19 cellular contexts compared by ENCODE assay signal in the genomic region with DNA sequence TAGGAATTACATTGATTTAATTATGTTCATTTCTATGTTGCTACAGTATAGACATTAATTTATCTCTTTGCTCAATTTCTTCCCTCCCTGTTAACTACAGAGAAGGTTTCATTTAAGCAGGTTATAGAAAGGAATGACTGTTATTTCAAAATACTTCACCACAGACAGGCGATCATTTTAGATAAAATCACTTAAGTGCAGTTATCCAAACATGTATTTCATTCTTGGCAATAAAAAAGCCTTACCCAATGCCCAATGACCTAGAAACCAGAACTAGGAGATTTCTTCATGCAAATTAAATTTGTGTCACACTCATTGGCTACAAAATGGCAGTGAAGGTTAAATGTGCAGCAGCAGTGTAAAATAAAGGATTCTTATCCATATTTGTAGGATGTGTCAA.
A peak's percentile ranks its signal among the peaks of the same experiment; 100 is the strongest.
DNase-seq lines count a peak whose midpoint lies in the region; ATAC-seq and TF ChIP-seq lines count a peak whose summit lies in the region.
"Had no signal": no experiment of that assay in that cellular context is flagged by ENCODE, and none has a peak within 500 bp of the region (broad histone marks: within the 10 kb centered on the region; RNA-seq: fewer than 3 reads in every experiment).

No MANE protein-coding gene starts in this region.

- H2AK9ac ChIP-seq in IMR-90 (replicated peaks; ENCODE audit: low read depth, low read length, poor library complexity), result no peak overlapping the region

- H3K9ac ChIP-seq in IMR-90 (ENCODE audit: low read depth, low read length) (no peak overlapping the region), colonic mucosa (ENCODE audit: low read depth in 2 of 2, low read length in 2 of 2) (no peak overlapping the region)
- H3K9ac ChIP-seq: BLaER1 treated with 17β-estradiol and CSF1 and Interleukin-3, amounts not matched to agents 10 nM and 100 nM had no signal

- no peaks in the 10 kb centered on the region for H3K27me3 ChIP-seq in IMR-90 (ENCODE audit: control insufficient read depth, insufficient read depth, low read length)
- no peaks in the 10 kb centered on the region for H3K27me3 ChIP-seq in lung (ENCODE audit: control insufficient read depth, insufficient read depth)
- H3K27me3 ChIP-seq in colonic mucosa, result no peaks in the 10 kb centered on the region
- H3K27me3 ChIP-seq: BLaER1 treated with 17β-estradiol and CSF1 and Interleukin-3, amounts not matched to agents 10 nM and 100 nM had no signal

- H3K18ac ChIP-seq in IMR-90 (ENCODE audit: low read depth, low read length), result no peak overlapping the region

- H3K79me1 ChIP-seq in IMR-90 (ENCODE audit: low read depth in 1 of 2, low read length in 2 of 2), result no peaks in the 10 kb centered on the region

- CTCF ChIA-PET in IMR-90 (lab: Yijun Ruan, JAX), result no interaction called here

- H4K8ac ChIP-seq in IMR-90 (ENCODE audit: low read depth in 2 of 2, low read length in 2 of 2), result no peak overlapping the region

- WGBS in IMR-90 (ENCODE audit: extremely low coverage in 2 of 2, insufficient read length in 1 of 2), 2 experiments, result 40% methylated on average over 1 of the region's 1 CpG; no CpG with 5 or more reads in 1 of the 2 experiments
- 54 to 71% methylated on average over 1 of the region's 1 CpG for WGBS in lung, 2 donors

- no peak for TF ChIP-seq POLR2A in IMR-90 (IDR thresholded peaks at IDR 0.05; ENCODE audit: low read depth, low read length)

- no peak overlapping the region for H4K5ac ChIP-seq in IMR-90 (ENCODE audit: low read depth, low read length)

- H3K9me1 ChIP-seq in IMR-90 (ENCODE audit: insufficient read depth, low read length), result no peaks in the 10 kb centered on the region; the same call in 1 of the 2 replicates

- no peak overlapping the region for H3K56ac ChIP-seq in IMR-90 (ENCODE audit: extremely low read depth, insufficient read depth, low read length)

- TF ChIP-seq CTCF in IMR-90 (conservative IDR thresholded peaks at IDR 0.05; ENCODE audit: low read depth, low read length) (no peak), lung (IDR thresholded peaks at IDR 0.05; ENCODE audit: control extremely low read depth, extremely low read depth) (no peak), colonic mucosa (IDR thresholded peaks at IDR 0.05) (no peak)

- dilution Hi-C loops in IMR-90 (cut with HindIII; ENCODE audit: low sequenced_read_pairs, unreplicated experiment), result no loop called here

- in situ Hi-C loops in IMR-90 (cut with MboI; ENCODE audit: low sequenced_read_pairs), result no loop called here

- no peak overlapping the region for H3K4me2 ChIP-seq in IMR-90 (ENCODE audit: low read depth, low read length)
- H3K4me2 ChIP-seq: BLaER1 treated with 17β-estradiol and CSF1 and Interleukin-3, amounts not matched to agents 10 nM and 100 nM had no signal

- POLR2A ChIA-PET in IMR-90 (lab: Charles Lee; ENCODE audit: unreplicated experiment), result no interaction called here

- DNase-seq in EL (peak; percentile 9), IMR-90 (peak; percentile 53), dedifferentiated amniotic fluid mesenchymal stem cell (ENCODE audit: extremely low spot score) (peak; percentile 44), lung (ENCODE audit: low spot score) (no peak), NCI-H2227 (lab: John Stamatoyannopoulos, UW; ENCODE audit: unreplicated experiment) (no peak), NAMALWA (ENCODE audit: low spot score) (no peak), colonic mucosa (no peak), CD1c-positive myeloid dendritic cell (ENCODE audit: extremely low spot score) (no peak)
- DNase-seq: CD8-positive, alpha-beta memory T cell; H7; NCI-H1105 treated with DMSO at 0.1 percent for 48 hours; NCI-H1694; NCI-H2081 treated with DMSO at 0.1 percent for 48 hours; NCI-H510A; NCI-H748 treated with DMSO at 0.1 percent for 48 hours; OCI-M1; Right ventricle myocardium superior had no signal

- ATAC-seq in IMR-90 (ENCODE audit: low read depth) (peak; percentile 27), lung (ENCODE audit: insufficient read depth, low FRiP score) (peak; percentile 29)

- H2AFZ ChIP-seq in IMR-90 (replicated peaks; ENCODE audit: low read length, poor library complexity), result no peak overlapping the region

- H3K4me3 ChIP-seq in IMR-90 (ENCODE audit: insufficient read depth, low read depth, low read length), result no peak overlapping the region
- no peak overlapping the region for H3K4me3 ChIP-seq in lung
- no peak overlapping the region for H3K4me3 ChIP-seq in colonic mucosa
- H3K4me3 ChIP-seq: BLaER1 treated with 17β-estradiol and CSF1 and Interleukin-3, amounts not matched to agents 10 nM and 100 nM had no signal

- no TSS peak for BruUV-seq in IMR-90 (replicated peaks; lab: Mats Ljungman, UMichigan)

- no peak overlapping the region for H2BK15ac ChIP-seq in IMR-90 (ENCODE audit: low read depth, low read length)

- intact Hi-C loops in IMR-90 (cut with micrococcal nuclease) (no loop called here), colonic mucosa (cut with DNase I) (no loop called here)

- no peak overlapping the region for H2AK5ac ChIP-seq in IMR-90 (ENCODE audit: low read depth, low read length)

- no peaks in the 10 kb centered on the region for H3K36me3 ChIP-seq in IMR-90 (ENCODE audit: control insufficient read depth, insufficient read depth, low read length)
- H3K36me3 ChIP-seq in lung (ENCODE audit: control insufficient read depth in 2 of 2, insufficient read depth in 2 of 2, low read length in 2 of 2), result no peaks in the 10 kb centered on the region
- H3K36me3 ChIP-seq in colonic mucosa, result no peaks in the 10 kb centered on the region
- H3K36me3 ChIP-seq: BLaER1 treated with 17β-estradiol and CSF1 and Interleukin-3, amounts not matched to agents 10 nM and 100 nM had no signal

- no peak overlapping the region for H3K23ac ChIP-seq in IMR-90 (ENCODE audit: low read depth, low read length)

- H3K27ac ChIP-seq in IMR-90 (ENCODE audit: insufficient read depth, low read length) (no peak overlapping the region), lung (ENCODE audit: low read depth in 1 of 2, low read length in 1 of 2) (no peak overlapping the region), colonic mucosa (no peak overlapping the region)
- H3K27ac ChIP-seq: BLaER1 treated with 17β-estradiol and CSF1 and Interleukin-3, amounts not matched to agents 10 nM and 100 nM; HL-60 had no signal

- H2BK5ac ChIP-seq in IMR-90 (ENCODE audit: low read depth, low read length, poor library complexity, severe bottlenecking), result no peak overlapping the region

- no peak overlapping the region for H2BK20ac ChIP-seq in IMR-90 (ENCODE audit: low read depth, low read length)

- H3K9me3 ChIP-seq in IMR-90 (ENCODE audit: control insufficient read depth, insufficient read depth, low read length) (no peaks in the 10 kb centered on the region), lung (ENCODE audit: control insufficient read depth in 2 of 2, insufficient read depth in 1 of 2, low read length in 1 of 2) (no peaks in the 10 kb centered on the region), colonic mucosa (no peaks in the 10 kb centered on the region)

- no peak overlapping the region for H3K14ac ChIP-seq in IMR-90 (replicated peaks; ENCODE audit: low read depth, low read length)

- no peak overlapping the region for H3K4ac ChIP-seq in IMR-90 (ENCODE audit: low read depth, low read length)

- TF ChIP-seq RAD21 in IMR-90 (IDR thresholded peaks at IDR 0.05; ENCODE audit: low read length), result no peak

- H4K20me1 ChIP-seq in IMR-90 (ENCODE audit: insufficient read depth, low read length), result no peaks in the 10 kb centered on the region
- H4K20me1 ChIP-seq: BLaER1 treated with 17β-estradiol and CSF1 and Interleukin-3, amounts not matched to agents 10 nM and 100 nM had no signal

- H4K91ac ChIP-seq in IMR-90 (ENCODE audit: insufficient read depth, low read depth, low read length), result no peak overlapping the region

- H2BK120ac ChIP-seq in IMR-90 (ENCODE audit: low read depth, low read length), result no peak overlapping the region

- peaks cover 3% of the 10 kb centered on the region for H3K4me1 ChIP-seq in IMR-90 (ENCODE audit: control insufficient read depth, insufficient read depth, low read length)
- no peaks in the 10 kb centered on the region for H3K4me1 ChIP-seq in lung (ENCODE audit: control insufficient read depth in 2 of 2, insufficient read depth in 2 of 2, low read length in 2 of 2)
- H3K4me1 ChIP-seq in colonic mucosa, result no peaks in the 10 kb centered on the region
- H3K4me1 ChIP-seq: BLaER1 treated with 17β-estradiol and CSF1 and Interleukin-3, amounts not matched to agents 10 nM and 100 nM had no signal

TF ChIP-seq in IMR-90, 13 proteins besides CTCF, POLR2A, EP300 and RAD21 (continues in another document):
- TF ChIP-seq RCOR1 (IDR thresholded peaks at IDR 0.05; ENCODE audit: insufficient replicate concordance, low read length), result no peak
- TF ChIP-seq RFX5 (IDR thresholded peaks at IDR 0.05; ENCODE audit: low read depth, low read length), result no peak
- no peak for TF ChIP-seq SMC3 (IDR thresholded peaks at IDR 0.05; ENCODE audit: low read depth, low read length)
- TF ChIP-seq USF2 (IDR thresholded peaks at IDR 0.05; ENCODE audit: low read depth, low read length), result no peak
- no peak for TF ChIP-seq BHLHE40 (IDR thresholded peaks at IDR 0.05; ENCODE audit: low read depth, low read length)
- TF ChIP-seq CEBPB (IDR thresholded peaks at IDR 0.05; ENCODE audit: low read depth, low read length), result no peak
- no peak for TF ChIP-seq MAZ (IDR thresholded peaks at IDR 0.05; ENCODE audit: borderline replicate concordance, low read depth, low read length)
- TF ChIP-seq FOS (IDR thresholded peaks at IDR 0.05; ENCODE audit: low read depth, low read length), result no peak
- no peak for TF ChIP-seq MXI1 (IDR thresholded peaks at IDR 0.05; ENCODE audit: borderline replicate concordance, low read depth, low read length)
- no peak for TF ChIP-seq CHD1 (IDR thresholded peaks at IDR 0.05; ENCODE audit: low read depth, low read length)
- TF ChIP-seq MAFK (IDR thresholded peaks at IDR 0.05; ENCODE audit: low read depth, low read length), result no peak
- TF ChIP-seq ELK1 (IDR thresholded peaks at IDR 0.05; ENCODE audit: borderline replicate concordance, low read depth, low read length), result no peak

Comparison
In these comparisons a context has a peak if more than half of its experiments do, and no peak if none do; other contexts are left out.
1. DNase-seq: peak in EL (single experiment), IMR-90 (single experiment) and dedifferentiated amniotic fluid mesenchymal stem cell (single experiment); none in lung (single experiment), NCI-H2227 (single experiment), NAMALWA (single experiment), colonic mucosa (single experiment) and CD1c-positive myeloid dendritic cell (single experiment).